In the genomic region with DNA sequence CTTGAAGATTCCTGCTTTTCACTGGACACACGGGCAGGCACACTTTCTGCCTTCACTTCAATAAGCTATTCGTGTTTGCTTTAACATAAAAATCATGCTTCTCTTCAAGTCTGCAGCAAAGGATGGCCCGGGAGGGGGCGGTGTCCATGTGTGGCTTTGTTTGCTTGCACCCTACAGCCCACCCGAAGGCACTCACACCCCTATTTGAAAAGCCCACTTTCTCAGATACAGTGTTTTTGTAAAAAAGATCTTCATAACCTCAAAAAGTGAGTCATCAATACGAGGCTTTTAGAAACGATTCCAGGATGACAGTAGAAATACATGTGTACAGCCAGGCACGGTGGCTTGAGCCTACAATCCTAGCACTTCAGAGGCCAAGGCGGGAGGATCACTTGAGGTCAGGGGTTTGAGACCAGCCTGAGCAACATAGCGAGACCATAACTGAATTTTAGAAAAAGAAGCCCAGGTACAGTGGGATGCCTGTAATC, we compare ENCODE assay signal across 15 cellular contexts. TPM values are rescaled to one million over a fixed set of nuclear protein-coding genes. Genes with fewer than 3 reads are reported as not detected.
DNase-seq lines count a peak whose midpoint lies in the region; ATAC-seq and TF ChIP-seq lines count a peak whose summit lies in the region.
"Had no signal": no experiment of that assay in that cellular context is flagged by ENCODE, and none has a peak within 500 bp of the region (broad histone marks: within the 10 kb centered on the region; RNA-seq: fewer than 3 reads in every experiment).

No MANE protein-coding gene starts in this region.

- DNase-seq in Right ventricle myocardium superior (peak; percentile 6), right cardiac atrium (no peak), WERI-Rb-1 (peak; percentile 4), hepatic stellate cell (ENCODE audit: low spot score) (peak; percentile 45), type B pancreatic cell (ENCODE audit: extremely low spot score, unreplicated experiment) (no peak), DMS 273 treated with DMSO at 0.1 percent for 48 hours (lab: John Stamatoyannopoulos, UW) (no peak)
- DNase-seq: activated CD4-positive, alpha-beta T cell treated with anti-CD3 and anti-CD28 coated beads for 48 hours; activated T-cell treated with anti-CD3 and anti-CD28 coated beads, Interleukin-2, amount 50 U/mL, for 72 hours; foreskin melanocyte; NCI-H1092; NCI-H345 had no signal

- intact Hi-C loops in Right ventricle myocardium superior (cut with DNase I) (no loop called here), right cardiac atrium (cut with DNase I) (no loop called here)

- no peaks in the 10 kb centered on the region for H3K9me3 Mint-ChIP-seq in type B pancreatic cell
- H3K9me3 Mint-ChIP-seq: activated T-cell treated with anti-CD3 and anti-CD28 coated beads, Interleukin-2, amount 50 U/mL, for 72 hours had no signal

- peak overlapping the region; percentile 36 for H3K27ac Mint-ChIP-seq in type B pancreatic cell
- H3K27ac Mint-ChIP-seq: activated T-cell treated with anti-CD3 and anti-CD28 coated beads, Interleukin-2, amount 50 U/mL, for 72 hours had no signal

- no peak overlapping the region for H3K4me3 Mint-ChIP-seq in type B pancreatic cell
- H3K4me3 Mint-ChIP-seq: activated T-cell treated with anti-CD3 and anti-CD28 coated beads, Interleukin-2, amount 50 U/mL, for 72 hours had no signal

- no peak overlapping the region for H3K27ac ChIP-seq in right cardiac atrium (ENCODE audit: low read length)
- H3K27ac ChIP-seq in WERI-Rb-1: no peak overlapping the region
- H3K27ac ChIP-seq: ovary had no signal

- H3K27me3 Mint-ChIP-seq in type B pancreatic cell: peaks cover 3% of the 10 kb centered on the region

- H3K27me3 ChIP-seq in right cardiac atrium (ENCODE audit: control insufficient read depth, insufficient read depth): no peaks in the 10 kb centered on the region
- no peaks in the 10 kb centered on the region for H3K27me3 ChIP-seq in WERI-Rb-1 (ENCODE audit: insufficient read depth, low read depth, severe bottlenecking)
- H3K27me3 ChIP-seq: body of pancreas, ovary had no signal

- no peak for TF ChIP-seq CTCF in WERI-Rb-1 (IDR thresholded peaks at IDR 0.05; ENCODE audit: low read depth, low read length)
- no peak for TF ChIP-seq CTCF in type B pancreatic cell (conservative IDR thresholded peaks at IDR 0.05)

- no peaks in the 10 kb centered on the region for H3K4me1 Mint-ChIP-seq in type B pancreatic cell (ENCODE audit: unreplicated experiment)

- WGBS in right cardiac atrium: 80% methylated on average over 10 of the region's 10 CpGs

- H3K9me3 ChIP-seq in right cardiac atrium (ENCODE audit: control insufficient read depth, low read length) (no peaks in the 10 kb centered on the region), WERI-Rb-1 (ENCODE audit: severe bottlenecking) (no peaks in the 10 kb centered on the region)
- H3K9me3 ChIP-seq: body of pancreas, ovary had no signal

- H3K4me3 ChIP-seq in right cardiac atrium (ENCODE audit: low read length) (no peak overlapping the region), WERI-Rb-1 (ENCODE audit: low read depth, low read length) (no peak overlapping the region)
- H3K4me3 ChIP-seq: body of pancreas, ovary had no signal

- no peaks in the 10 kb centered on the region for H3K36me3 ChIP-seq in WERI-Rb-1
- H3K36me3 ChIP-seq: ovary had no signal

- no peak for ATAC-seq in Right ventricle myocardium superior (ENCODE audit: poor library complexity)
- ATAC-seq in right cardiac atrium: no peak
- ATAC-seq in HG03095 (IDR thresholded peaks at IDR 0.05; ENCODE audit: unreplicated experiment): no peak
- ATAC-seq in HG03039 (IDR thresholded peaks at IDR 0.05; ENCODE audit: unreplicated experiment): no peak
- ATAC-seq: activated T-cell treated with anti-CD3 and anti-CD28 coated beads, Interleukin-2, amount 50 U/mL, for 72 hours; body of pancreas had no signal

- H3K4me1 ChIP-seq in right cardiac atrium (ENCODE audit: control insufficient read depth, insufficient read depth, low read length): no peaks in the 10 kb centered on the region

- H3K36me3 Mint-ChIP-seq in type B pancreatic cell: no peaks in the 10 kb centered on the region

RNA-seq across cellular contexts. Expression of gene HPCAL1, which starts 36.5 kb away (rescaled TPM):
- total RNA-seq in Right ventricle myocardium superior (34.3 TPM), right cardiac atrium (10 to 100 TPM; 18.5 to 32.2 (median 24.2) TPM), type B pancreatic cell (ENCODE audit: low replicate concordance) (13.4 and 17.8 TPM in 2 replicates)
- polyA plus RNA-seq in right cardiac atrium: 32.0 TPM

Comparison
In these comparisons a context has a peak if more than half of its experiments do, and no peak if none do; other contexts are left out.
1. DNase-seq: peak in Right ventricle myocardium superior (single experiment), WERI-Rb-1 (single experiment) and hepatic stellate cell (single experiment); none in right cardiac atrium (0 of 3), type B pancreatic cell (single experiment) and DMS 273 treated with DMSO at 0.1 percent for 48 hours (single experiment).